Comparison of ENCODE assay signal across 36 cellular contexts in genomic region chr19:53707278-53707677, GRCh38.
"Had no signal": no experiment of that assay in that cellular context is flagged by ENCODE, and none has a peak within 500 bp of the region (broad histone marks: within the 10 kb centered on the region; RNA-seq: fewer than 3 reads in every experiment).

No MANE protein-coding gene starts in this region.

- H3K27ac ChIP-seq: brain microvascular endothelial cell, Peyer's patch, WERI-Rb-1 had no signal

- H3K9me3 Mint-ChIP-seq: activated naive CD8-positive, alpha-beta T cell treated with anti-CD3 and anti-CD28 coated beads for 36 hours; T-cell had no signal

- H3K27me3 ChIP-seq: brain microvascular endothelial cell, Peyer's patch had no signal

- H3K4me1 ChIP-seq: Peyer's patch had no signal

- H3K4me3 ChIP-seq: MG63, Peyer's patch had no signal

- H3K4me1 Mint-ChIP-seq: activated CD4-positive, alpha-beta T cell treated with anti-CD3 and anti-CD28 coated beads, Interleukin-2, amount 10 ng/mL, durations not matched to agents 24 days and 14 days; activated naive CD8-positive, alpha-beta T cell treated with anti-CD3 and anti-CD28 coated beads for 36 hours; activated T-helper 17 cell treated with anti-CD3 and anti-CD28 coated beads, Interleukin-2, amount 50 U/mL, for 72 hours; T-cell; T-helper 17 cell had no signal

- H3K36me3 Mint-ChIP-seq: activated naive CD8-positive, alpha-beta T cell treated with anti-CD3 and anti-CD28 coated beads for 36 hours; T-cell had no signal

- H3K4me3 Mint-ChIP-seq: activated CD4-positive, alpha-beta T cell treated with anti-CD3 and anti-CD28 coated beads, Interleukin-2, amount 10 ng/mL, durations not matched to agents 24 days and 14 days; activated CD8-positive, alpha-beta T cell treated with anti-CD3 and anti-CD28 coated beads for 36 hours; activated naive CD8-positive, alpha-beta T cell treated with anti-CD3 and anti-CD28 coated beads for 36 hours; activated T-cell treated with anti-CD3 and anti-CD28 coated beads, Interleukin-2, amount 50 U/mL, for 72 hours; activated T-helper 17 cell treated with anti-CD3 and anti-CD28 coated beads, Interleukin-2, amount 50 U/mL, for 72 hours; T-cell; T-helper 17 cell had no signal

- H3K27ac Mint-ChIP-seq: activated CD4-positive, alpha-beta T cell treated with anti-CD3 and anti-CD28 coated beads, Interleukin-2, amount 10 ng/mL, durations not matched to agents 24 days and 14 days; activated CD8-positive, alpha-beta T cell treated with anti-CD3 and anti-CD28 coated beads for 36 hours; activated naive CD8-positive, alpha-beta T cell treated with anti-CD3 and anti-CD28 coated beads for 36 hours; activated T-cell treated with anti-CD3 and anti-CD28 coated beads, Interleukin-2, amount 50 U/mL, for 72 hours; activated T-helper 17 cell treated with anti-CD3 and anti-CD28 coated beads, Interleukin-2, amount 50 U/mL, for 72 hours; T-cell; T-helper 17 cell had no signal

- ATAC-seq: activated CD8-positive, alpha-beta T cell treated with anti-CD3 and anti-CD28 coated beads for 36 hours; activated T-cell treated with anti-CD3 and anti-CD28 coated beads, Interleukin-2, amount 50 U/mL, for 72 hours; activated T-helper 17 cell treated with anti-CD3 and anti-CD28 coated beads, Interleukin-2, amount 50 U/mL, for 72 hours; PC-3; Right ventricle myocardium inferior; SK-N-SH treated with all-trans-retinoic acid at 6 μM for 48 hours; T-cell; T-helper 17 cell had no signal

- H3K27me3 Mint-ChIP-seq: activated CD4-positive, alpha-beta T cell treated with anti-CD3 and anti-CD28 coated beads, Interleukin-2, amount 10 ng/mL, durations not matched to agents 24 days and 14 days; activated CD8-positive, alpha-beta T cell treated with anti-CD3 and anti-CD28 coated beads for 36 hours; activated T-helper 17 cell treated with anti-CD3 and anti-CD28 coated beads, Interleukin-2, amount 50 U/mL, for 72 hours; T-cell; T-helper 17 cell had no signal

- DNase-seq: activated CD4-positive, alpha-beta T cell treated with anti-CD3 and anti-CD28 coated beads, Interleukin-2, amount 10 ng/mL, durations not matched to agents 24 days and 14 days; activated CD4-positive, alpha-beta T cell treated with anti-CD3 and anti-CD28 coated beads, Interleukin-2, amount 50 U/mL, for 4 hours; activated CD8-positive, alpha-beta T cell treated with anti-CD3 and anti-CD28 coated beads for 36 hours; activated effector memory CD4-positive, alpha-beta T cell treated with anti-CD3 and anti-CD28 coated beads, Interleukin-2, amount 50 U/mL, for 16 hours; activated naive CD4-positive, alpha-beta T cell; activated naive CD4-positive, alpha-beta T cell treated with anti-CD3 and anti-CD28 coated beads, Interleukin-2, amount 50 U/mL, for 16 hours; activated naive CD8-positive, alpha-beta T cell treated with anti-CD3 and anti-CD28 coated beads for 36 hours; activated T-cell treated with anti-CD3 and anti-CD28 coated beads, Interleukin-2, amount 50 U/mL, for 1 hour; activated T-cell treated with anti-CD3 and anti-CD28 coated beads, Interleukin-2, amount 50 U/mL, for 72 hours; amniotic stem cell; aorta; brain microvascular endothelial cell; central memory CD4-positive, alpha-beta T cell; Karpas-422; KBM-7; MG63; NCI-H1048; NCI-H1105 treated with DMSO at 0.1 percent for 48 hours; NCI-H1436; NCI-H1694; NCI-H2029; NCI-H345; NCI-H510A; NCI-H526; NCI-H748 treated with DMSO at 0.1 percent for 48 hours; NK-92 treated with Interleukin-12 subunit alpha and Interleukin-12 subunit beta, amount 100 ng/mL, for 24 hours; PC-3; Peyer's patch; RPMI8226; SIG-M5; T-cell; T-helper 17 cell; WERI-Rb-1 had no signal

- H3K36me3 ChIP-seq: brain microvascular endothelial cell, MG63, Peyer's patch, WERI-Rb-1 had no signal

- H3K9me3 ChIP-seq: MG63, Peyer's patch had no signal
